ENCODE assay signal across 8 cellular contexts in the genomic region with DNA sequence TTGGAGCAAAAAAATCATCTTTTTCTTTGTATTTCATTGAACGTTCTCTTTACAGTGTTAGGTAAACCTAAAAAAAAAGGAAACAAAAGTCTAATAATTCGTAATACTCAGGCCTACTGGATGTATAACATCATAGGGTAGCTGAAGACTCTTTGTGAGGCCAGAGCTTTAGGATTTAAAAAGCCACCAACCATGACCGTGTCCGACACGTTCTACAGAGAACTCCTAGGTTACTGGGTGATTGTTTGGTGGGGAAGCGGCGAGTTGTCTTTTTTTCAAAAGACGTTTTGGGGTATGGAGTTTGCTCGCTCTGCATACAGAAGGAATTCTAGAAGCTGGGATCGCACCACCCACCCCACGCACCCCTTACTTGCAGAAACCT. TPM values are rescaled to one million over a fixed set of nuclear protein-coding genes. Genes with fewer than 3 reads are reported as not detected.
DNase-seq lines count a peak whose midpoint lies in the region; ATAC-seq, FAIRE-seq and TF ChIP-seq lines count a peak whose summit lies in the region.

No MANE protein-coding gene starts in this region.

- ATAC-seq in GM21786 (IDR thresholded peaks at IDR 0.05; ENCODE audit: unreplicated experiment): no peak

- H3K27me3 Mint-ChIP-seq in CD14-positive monocyte (ENCODE audit: low read depth in 3 of 3): peaks cover 0 to 2% (median 1%) of the 10 kb centered on the region in 3 donors
- H3K27me3 Mint-ChIP-seq in activated T-helper 1 cell treated with anti-CD3 and anti-CD28 coated beads, Interleukin-12 subunit alpha, Interleukin-12 subunit beta, Interleukin-2, Interleukin-4 antibody, amounts not matched to agents 30 ng/mL and 10 ng/mL and 1 ng/mL, durations not matched to agents 14 hours and 24 hours and 36 hours (ENCODE audit: insufficient read depth): no peaks in the 10 kb centered on the region

- H3K4me1 ChIP-seq in hepatocyte (ENCODE audit: insufficient read depth) (peaks cover 28% of the 10 kb centered on the region), skeletal muscle tissue (ENCODE audit: control insufficient read depth in 3 of 3, insufficient read depth in 3 of 3, low read length in 3 of 3) (peaks cover 16 to 24% (median 20%) of the 10 kb centered on the region in 3 donors)

- peak overlapping the region; percentile 94 for H3K4me3 ChIP-seq in hepatocyte
- peak overlapping the region; percentile 85 to 88 (median 87) for H3K4me3 ChIP-seq in skeletal muscle tissue (ENCODE audit: low read length in 3 of 3)

- H3K27ac ChIP-seq in hepatocyte (peak overlapping the region; percentile 97), skeletal muscle tissue (ENCODE audit: low read depth, low read length) (peak overlapping the region; percentile 99)

- no peak for TF ChIP-seq POLR2A in GM12892 (IDR thresholded peaks at IDR 0.05; ENCODE audit: low read depth, low read length)

- no peak for DNase-seq in CD14-positive monocyte (ENCODE audit: low spot score)
- DNase-seq in HTR-8/SVneo (ENCODE audit: insufficient read length, low spot score): peak; percentile 28
- no peak for DNase-seq in activated T-helper 1 cell treated with anti-CD3 and anti-CD28 coated beads, Interleukin-12 subunit alpha, Interleukin-12 subunit beta, Interleukin-2, Interleukin-4 antibody, amounts not matched to agents 30 ng/mL and 10 ng/mL and 1 ng/mL, durations not matched to agents 14 hours and 24 hours and 36 hours (ENCODE audit: low spot score)
- no peak for DNase-seq in hepatocyte (ENCODE audit: low spot score)
- DNase-seq in GM19239 (ENCODE audit: insufficient read length, low spot score): no peak
- DNase-seq in GM12892 (ENCODE audit: insufficient read length): no peak

- no peaks in the 10 kb centered on the region for H3K9me2 ChIP-seq in hepatocyte (replicated peaks; ENCODE audit: insufficient read depth)

- peak overlapping the region; percentile 78 for H3K4me2 ChIP-seq in hepatocyte

- peaks cover 36% of the 10 kb centered on the region for H3K4me1 Mint-ChIP-seq in CD14-positive monocyte
- H3K4me1 Mint-ChIP-seq in activated T-helper 1 cell treated with anti-CD3 and anti-CD28 coated beads, Interleukin-12 subunit alpha, Interleukin-12 subunit beta, Interleukin-2, Interleukin-4 antibody, amounts not matched to agents 30 ng/mL and 10 ng/mL and 1 ng/mL, durations not matched to agents 14 hours and 24 hours and 36 hours (ENCODE audit: low read depth): peaks cover 5% of the 10 kb centered on the region

- TF ChIP-seq CTCF in CD14-positive monocyte (IDR thresholded peaks at IDR 0.05): no peak
- TF ChIP-seq CTCF in hepatocyte (IDR thresholded peaks at IDR 0.05; ENCODE audit: poor library complexity): no peak

- H3K79me2 ChIP-seq in hepatocyte: peaks cover 38% of the 10 kb centered on the region

- peak overlapping the region; percentile 90 to 97 (median 94) for H3K27ac Mint-ChIP-seq in CD14-positive monocyte
- peak overlapping the region; percentile 86 for H3K27ac Mint-ChIP-seq in activated T-helper 1 cell treated with anti-CD3 and anti-CD28 coated beads, Interleukin-12 subunit alpha, Interleukin-12 subunit beta, Interleukin-2, Interleukin-4 antibody, amounts not matched to agents 30 ng/mL and 10 ng/mL and 1 ng/mL, durations not matched to agents 14 hours and 24 hours and 36 hours

- peaks cover 0 to 3% (median 0%) of the 10 kb centered on the region in 7 donors for H3K9me3 Mint-ChIP-seq in CD14-positive monocyte
- H3K9me3 Mint-ChIP-seq in activated T-helper 1 cell treated with anti-CD3 and anti-CD28 coated beads, Interleukin-12 subunit alpha, Interleukin-12 subunit beta, Interleukin-2, Interleukin-4 antibody, amounts not matched to agents 30 ng/mL and 10 ng/mL and 1 ng/mL, durations not matched to agents 14 hours and 24 hours and 36 hours: no peaks in the 10 kb centered on the region

- intact Hi-C loops in CD14-positive monocyte (cut with micrococcal nuclease): loop anchor here (2.0 to 10.0 kb wide), 4 partner anchors 54 to 796 kb away; a partner anchor contains a TSS
- intact Hi-C loops in activated T-helper 1 cell treated with anti-CD3 and anti-CD28 coated beads, Interleukin-12 subunit alpha, Interleukin-12 subunit beta, Interleukin-2, Interleukin-4 antibody, amounts not matched to agents 30 ng/mL and 10 ng/mL and 1 ng/mL, durations not matched to agents 14 hours and 24 hours and 36 hours (cut with micrococcal nuclease): loop anchor here (1.0 to 10.0 kb wide), 11 partner anchors 54 to 1614 kb away; a partner anchor contains a TSS

- peaks cover 3 to 9% of the 10 kb centered on the region in 2 donors for H3K36me3 Mint-ChIP-seq in CD14-positive monocyte
- peaks cover 16% of the 10 kb centered on the region for H3K36me3 Mint-ChIP-seq in activated T-helper 1 cell treated with anti-CD3 and anti-CD28 coated beads, Interleukin-12 subunit alpha, Interleukin-12 subunit beta, Interleukin-2, Interleukin-4 antibody, amounts not matched to agents 30 ng/mL and 10 ng/mL and 1 ng/mL, durations not matched to agents 14 hours and 24 hours and 36 hours (ENCODE audit: low read depth)

- H3K36me3 ChIP-seq in hepatocyte (replicated peaks; ENCODE audit: insufficient read depth, low read depth) (no peaks in the 10 kb centered on the region), skeletal muscle tissue (ENCODE audit: control insufficient read depth in 3 of 3, insufficient read depth in 3 of 3, low read length in 3 of 3) (no peaks in the 10 kb centered on the region)

- H3K9me3 ChIP-seq in hepatocyte (ENCODE audit: low read depth) (no peaks in the 10 kb centered on the region), skeletal muscle tissue (ENCODE audit: control insufficient read depth in 3 of 3, low read length in 3 of 3) (no peaks in the 10 kb centered on the region)

- H4K20me1 ChIP-seq in hepatocyte (ENCODE audit: insufficient read depth, poor library complexity, severe bottlenecking): peaks cover 26% of the 10 kb centered on the region

- H3K27me3 ChIP-seq in hepatocyte: no peaks in the 10 kb centered on the region
- no peaks in the 10 kb centered on the region for H3K27me3 ChIP-seq in skeletal muscle tissue (ENCODE audit: control insufficient read depth in 3 of 3, insufficient read depth in 3 of 3, low read length in 3 of 3)

- FAIRE-seq in HTR-8/SVneo (lab: Jason Lieb, UNC) (no peak), GM19239 (lab: Jason Lieb, UNC) (no peak), GM12892 (lab: Jason Lieb, UNC) (no peak)

- H3K9ac ChIP-seq in skeletal muscle tissue (ENCODE audit: low read depth in 1 of 3, low read length in 3 of 3): peak overlapping the region; percentile 88 to 98 (median 96)

- H2AFZ ChIP-seq in hepatocyte: peak overlapping the region; percentile 61

- H3K4me3 Mint-ChIP-seq in CD14-positive monocyte: peak overlapping the region; percentile 68 to 77
- H3K4me3 Mint-ChIP-seq in activated T-helper 1 cell treated with anti-CD3 and anti-CD28 coated beads, Interleukin-12 subunit alpha, Interleukin-12 subunit beta, Interleukin-2, Interleukin-4 antibody, amounts not matched to agents 30 ng/mL and 10 ng/mL and 1 ng/mL, durations not matched to agents 14 hours and 24 hours and 36 hours: peak overlapping the region; percentile 84

- 3% methylated on average over 11 of the region's 11 CpGs for WGBS in hepatocyte (ENCODE audit: low lambda C conversion rate, missing lambda C conversion rate)

RNA-seq across cellular contexts. Expression of a gene that starts 0.6 kb away (rescaled TPM):
- polyA plus RNA-seq in CD14-positive monocyte: 10 to 100 TPM; 59.2 to 81.5 TPM
- total RNA-seq in activated T-helper 1 cell treated with anti-CD3 and anti-CD28 coated beads, Interleukin-12 subunit alpha, Interleukin-12 subunit beta, Interleukin-2, Interleukin-4 antibody, amounts not matched to agents 30 ng/mL and 10 ng/mL and 1 ng/mL, durations not matched to agents 14 hours and 24 hours and 36 hours: 285 and 289 TPM in 2 replicates
- total RNA-seq in hepatocyte: 189 and 217 TPM in 2 replicates
- 85.1 and 102 TPM in 2 replicates for polyA plus RNA-seq in hepatocyte
- total RNA-seq in skeletal muscle tissue: 192 TPM
- 139 TPM for polyA plus RNA-seq in GM12892 (2012; ENCODE audit: missing spikeins)

RNA-seq across cellular contexts. Expression of a gene that starts 54.5 kb away (rescaled TPM):
- polyA plus RNA-seq in CD14-positive monocyte (10 to 100 TPM; 10.1 to 13.3 TPM), hepatocyte (18.3 and 21.6 TPM in 2 replicates)
- 157 and 158 TPM in 2 replicates for total RNA-seq in activated T-helper 1 cell treated with anti-CD3 and anti-CD28 coated beads, Interleukin-12 subunit alpha, Interleukin-12 subunit beta, Interleukin-2, Interleukin-4 antibody, amounts not matched to agents 30 ng/mL and 10 ng/mL and 1 ng/mL, durations not matched to agents 14 hours and 24 hours and 36 hours
- total RNA-seq in hepatocyte (20.5 and 27.6 TPM in 2 replicates), skeletal muscle tissue (15.7 TPM)
- 49.8 TPM for polyA plus RNA-seq in GM12892 (2012; ENCODE audit: missing spikeins)
